Comparison of ENCODE assay signal across 34 cellular contexts in the genomic region with DNA sequence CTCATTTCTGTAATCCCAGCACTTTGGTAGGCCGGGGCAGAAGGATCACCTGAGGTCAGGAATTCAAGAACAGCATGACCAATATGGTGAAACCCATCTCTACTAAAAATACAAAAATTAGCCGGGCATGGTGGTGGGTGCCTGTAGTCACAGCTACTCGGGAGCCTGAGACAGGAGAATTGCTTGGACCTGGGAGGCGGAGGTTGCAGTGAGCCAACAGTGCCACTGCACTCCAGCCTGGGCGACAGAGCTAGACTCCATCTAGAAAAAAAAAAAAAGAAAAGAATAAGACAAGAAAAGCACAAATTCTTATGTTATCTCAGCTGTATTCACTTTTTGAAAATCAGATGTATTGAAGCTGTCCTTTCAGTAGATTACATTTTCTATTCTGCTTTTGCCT.
"Had no signal": no experiment of that assay in that cellular context is flagged by ENCODE, and none has a peak within 500 bp of the region (broad histone marks: within the 10 kb centered on the region; RNA-seq: fewer than 3 reads in every experiment).

No MANE protein-coding gene starts in this region.

- H3K36me3 ChIP-seq: MG63 had no signal

- H3K4me3 ChIP-seq: MG63 had no signal

- DNase-seq: Karpas-422, Kasumi-1, MG63, MM.1S, MV-4-11, NCI-H1048, NCI-H1092, NCI-H1092 treated with DMSO at 0.1 percent for 48 hours, NCI-H1105, NCI-H1105 treated with DMSO at 0.1 percent for 48 hours, NCI-H1417, NCI-H1417 treated with DMSO at 0.1 percent for 48 hours, NCI-H1436, NCI-H1436 treated with DMSO at 0.1 percent for 48 hours, NCI-H146, NCI-H1694, NCI-H1694 treated with DMSO at 0.1 percent for 48 hours, NCI-H187, NCI-H187 treated with DMSO at 0.1 percent for 48 hours, NCI-H1930, NCI-H2029, NCI-H2029 treated with DMSO at 0.1 percent for 48 hours, NCI-H2081, NCI-H2081 treated with DMSO at 0.1 percent for 48 hours, NCI-H2107, NCI-H2171, NCI-H2171 treated with DMSO at 0.1 percent for 48 hours, NCI-H2227 treated with DMSO at 0.1 percent for 48 hours, NCI-H226, NCI-H345, NCI-H446, NCI-H446 treated with DMSO at 0.1 percent for 48 hours, NCI-H510A, NCI-H510A treated with DMSO at 0.1 percent for 48 hours had no signal

- H3K27me3 ChIP-seq: MG63 had no signal

- H3K9me3 ChIP-seq: MG63 had no signal
